10 cellular contexts compared by ENCODE assay signal in genomic region chr3:141529256-141530132, GRCh38. TPM values are rescaled to one million over a fixed set of nuclear protein-coding genes. Genes with fewer than 3 reads are reported as not detected.
DNase-seq lines count a peak whose midpoint lies in the region; ATAC-seq and TF ChIP-seq lines count a peak whose summit lies in the region.
"Had no signal": no experiment of that assay in that cellular context is flagged by ENCODE, and none has a peak within 500 bp of the region (broad histone marks: within the 10 kb centered on the region; RNA-seq: fewer than 3 reads in every experiment).

No MANE protein-coding gene starts in this region.

- H3K9me3 ChIP-seq in mesenchymal stem cell (ENCODE audit: control insufficient read depth, low read length) (no peaks in the 10 kb centered on the region), upper lobe of right lung (no peaks in the 10 kb centered on the region)

- peak overlapping the region; percentile 72 for H3K4me3 Mint-ChIP-seq in activated naive CD4-positive, alpha-beta T cell treated with anti-CD3 and anti-CD28 coated beads, Interleukin-2, amount 50 U/mL, for 24 hours
- peak overlapping the region; percentile 27 for H3K4me3 Mint-ChIP-seq in activated naive CD8-positive, alpha-beta T cell treated with anti-CD3 and anti-CD28 coated beads, Interleukin-2, amount 50 U/mL, for 24 hours
- H3K4me3 Mint-ChIP-seq: activated CD8-positive, alpha-beta memory T cell treated with anti-CD3 and anti-CD28 coated beads, Interleukin-2, amount 10 ng/mL, durations not matched to agents 7 days and 5 days had no signal

- peak overlapping the region; percentile 81 for H3K9ac ChIP-seq in mesenchymal stem cell (ENCODE audit: low read length)

- H3K79me1 ChIP-seq in mesenchymal stem cell (replicated peaks; ENCODE audit: low read length, poor library complexity, severe bottlenecking): peaks cover 4% of the 10 kb centered on the region

- no peak overlapping the region for H2BK120ac ChIP-seq in mesenchymal stem cell (ENCODE audit: low read depth, low read length)

- H3K4me3 ChIP-seq in mesenchymal stem cell (ENCODE audit: insufficient read depth in 1 of 2, low read depth in 1 of 2, low read length in 2 of 2) (peak overlapping the region in 1 of 2 experiments; percentile 60), upper lobe of right lung (no peak overlapping the region)

- peaks cover 2% of the 10 kb centered on the region for H3K4me1 ChIP-seq in mesenchymal stem cell (ENCODE audit: control insufficient read depth, insufficient read depth, low read depth, low read length)
- peaks cover 31% of the 10 kb centered on the region for H3K4me1 ChIP-seq in upper lobe of right lung

- no peaks in the 10 kb centered on the region for H3K27me3 Mint-ChIP-seq in activated naive CD4-positive, alpha-beta T cell treated with anti-CD3 and anti-CD28 coated beads, Interleukin-2, amount 50 U/mL, for 24 hours
- no peaks in the 10 kb centered on the region for H3K27me3 Mint-ChIP-seq in activated naive CD8-positive, alpha-beta T cell treated with anti-CD3 and anti-CD28 coated beads, Interleukin-2, amount 50 U/mL, for 24 hours
- H3K27me3 Mint-ChIP-seq: activated CD8-positive, alpha-beta memory T cell treated with anti-CD3 and anti-CD28 coated beads, Interleukin-2, amount 10 ng/mL, durations not matched to agents 7 days and 5 days had no signal

- H3K4ac ChIP-seq in mesenchymal stem cell (ENCODE audit: low read depth in 1 of 2, low read length in 2 of 2): no peak overlapping the region

- no peaks in the 10 kb centered on the region for H3K27me3 ChIP-seq in mesenchymal stem cell (ENCODE audit: control insufficient read depth in 1 of 2, insufficient read depth in 1 of 2, low read length in 2 of 2)
- H3K27me3 ChIP-seq in upper lobe of right lung: no peaks in the 10 kb centered on the region

- H2AK5ac ChIP-seq in mesenchymal stem cell (ENCODE audit: low read length, severe bottlenecking): no peak overlapping the region

- peaks cover 16% of the 10 kb centered on the region for H3K36me3 Mint-ChIP-seq in activated naive CD4-positive, alpha-beta T cell treated with anti-CD3 and anti-CD28 coated beads, Interleukin-2, amount 50 U/mL, for 24 hours
- peaks cover 32% of the 10 kb centered on the region for H3K36me3 Mint-ChIP-seq in activated naive CD8-positive, alpha-beta T cell treated with anti-CD3 and anti-CD28 coated beads, Interleukin-2, amount 50 U/mL, for 24 hours (ENCODE audit: low read depth)

- peak; percentile 33 for ATAC-seq in activated naive CD8-positive, alpha-beta T cell treated with anti-CD3 and anti-CD28 coated beads, Interleukin-2, amount 50 U/mL, for 24 hours
- ATAC-seq in upper lobe of right lung: no peak

- no peak overlapping the region for H4K8ac ChIP-seq in mesenchymal stem cell (ENCODE audit: low read length)

- no peak overlapping the region for H2BK15ac ChIP-seq in mesenchymal stem cell (ENCODE audit: low read depth, poor library complexity, severe bottlenecking)

- no peak for DNase-seq in activated naive CD4-positive, alpha-beta T cell (lab: John Stamatoyannopoulos, UW)
- DNase-seq in activated naive CD8-positive, alpha-beta T cell treated with anti-CD3 and anti-CD28 coated beads, Interleukin-2, amount 50 U/mL, for 24 hours: no peak
- DNase-seq in mesenchymal stem cell: peak; percentile 9
- no peak for DNase-seq in upper lobe of right lung
- no peak for DNase-seq in GM13976 (ENCODE audit: low spot score)
- DNase-seq in ecto neural progenitor cell (ENCODE audit: low spot score): no peak
- no peak for DNase-seq in HuH-7.5 (ENCODE audit: low spot score)
- DNase-seq: activated CD8-positive, alpha-beta memory T cell treated with anti-CD3 and anti-CD28 coated beads, Interleukin-2, amount 10 ng/mL, durations not matched to agents 7 days and 5 days; NCI-H2171 had no signal

- intact Hi-C loops in upper lobe of right lung (cut with DNase I): no loop called here

- H3K4me2 ChIP-seq in mesenchymal stem cell (ENCODE audit: low read length, poor library complexity, severe bottlenecking): no peak overlapping the region

- H2BK12ac ChIP-seq in mesenchymal stem cell (ENCODE audit: low read length in 2 of 2): no peak overlapping the region

- no peak overlapping the region for H3K14ac ChIP-seq in mesenchymal stem cell (ENCODE audit: low read length in 2 of 2)

- no peak overlapping the region for H4K91ac ChIP-seq in mesenchymal stem cell (ENCODE audit: low read length)

- no peak for TF ChIP-seq CTCF in upper lobe of right lung (IDR thresholded peaks at IDR 0.05)
- no peak for TF ChIP-seq CTCF in GM13976 (IDR thresholded peaks at IDR 0.05; ENCODE audit: borderline replicate concordance, control extremely low read depth, extremely low read depth, insufficient read depth, missing control alignments)

- no peak overlapping the region for H3K18ac ChIP-seq in mesenchymal stem cell (ENCODE audit: low read depth in 1 of 2, low read length in 2 of 2)

- H3K27ac ChIP-seq in mesenchymal stem cell (ENCODE audit: low read length, poor library complexity, severe bottlenecking) (no peak overlapping the region), upper lobe of right lung (peak overlapping the region; percentile 37)

- H3K4me1 Mint-ChIP-seq in activated naive CD4-positive, alpha-beta T cell treated with anti-CD3 and anti-CD28 coated beads, Interleukin-2, amount 50 U/mL, for 24 hours: peaks cover 89% of the 10 kb centered on the region
- H3K4me1 Mint-ChIP-seq in activated naive CD8-positive, alpha-beta T cell treated with anti-CD3 and anti-CD28 coated beads, Interleukin-2, amount 50 U/mL, for 24 hours: peaks cover 79% of the 10 kb centered on the region

- no peak overlapping the region for H3K23ac ChIP-seq in mesenchymal stem cell (ENCODE audit: low read length in 2 of 2)

- H2BK5ac ChIP-seq in mesenchymal stem cell (ENCODE audit: low read depth, low read length, poor library complexity, severe bottlenecking): no peak overlapping the region

- H3K36me3 ChIP-seq in mesenchymal stem cell (ENCODE audit: control insufficient read depth in 1 of 2, insufficient read depth in 2 of 2, low read depth in 1 of 2, low read length in 2 of 2): peaks cover 0 to 14% of the 10 kb centered on the region in 2 experiments
- H3K36me3 ChIP-seq in upper lobe of right lung: no peaks in the 10 kb centered on the region

- H2AFZ ChIP-seq in mesenchymal stem cell (ENCODE audit: low read depth, low read length): no peak overlapping the region

- 100% methylated on average over 1 of the region's 1 CpG for WGBS in mesenchymal stem cell

- in situ Hi-C loops in GM13976 (cut with MboI; ENCODE audit: low sequenced_read_pairs, unreplicated experiment): no loop called here

- H3K9me3 Mint-ChIP-seq in activated naive CD4-positive, alpha-beta T cell treated with anti-CD3 and anti-CD28 coated beads, Interleukin-2, amount 50 U/mL, for 24 hours: no peaks in the 10 kb centered on the region
- H3K9me3 Mint-ChIP-seq in activated naive CD8-positive, alpha-beta T cell treated with anti-CD3 and anti-CD28 coated beads, Interleukin-2, amount 50 U/mL, for 24 hours: no peaks in the 10 kb centered on the region

- peak overlapping the region; percentile 95 for H3K27ac Mint-ChIP-seq in activated naive CD4-positive, alpha-beta T cell treated with anti-CD3 and anti-CD28 coated beads, Interleukin-2, amount 50 U/mL, for 24 hours
- peak overlapping the region; percentile 75 for H3K27ac Mint-ChIP-seq in activated naive CD8-positive, alpha-beta T cell treated with anti-CD3 and anti-CD28 coated beads, Interleukin-2, amount 50 U/mL, for 24 hours

RNA-seq across cellular contexts. Expression of gene RASA2, which starts 42.7 kb away (rescaled TPM):
- 3.9 TPM for polyA plus RNA-seq in mesenchymal stem cell (2013, experiment 1 of 2)
- 4.1 TPM for polyA plus RNA-seq in mesenchymal stem cell (2013, experiment 2 of 2)
- 30.3 TPM for total RNA-seq in upper lobe of right lung
